In the genomic region with DNA sequence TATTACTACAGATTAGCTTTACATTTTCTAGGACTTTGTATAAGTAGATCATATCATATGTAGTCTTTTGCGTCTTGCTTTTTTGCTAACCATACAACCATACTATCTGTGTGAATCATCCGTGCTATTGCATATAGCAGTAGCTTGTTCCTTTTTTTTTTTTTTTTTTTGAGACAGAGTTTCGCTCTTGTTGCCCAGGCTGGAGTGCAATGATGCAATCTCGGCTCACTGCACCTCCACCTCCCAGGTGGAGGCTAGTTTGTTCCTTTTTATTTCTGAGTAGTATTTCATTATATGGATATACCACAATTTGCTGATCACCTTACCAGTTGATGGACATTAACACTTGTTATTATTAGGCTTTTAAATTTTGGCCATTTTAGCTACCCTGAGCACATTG, we compare ENCODE assay signal across 21 cellular contexts. TPM values are rescaled to one million over a fixed set of nuclear protein-coding genes. Genes with fewer than 3 reads are reported as not detected.
DNase-seq lines count a peak whose midpoint lies in the region; ATAC-seq and TF ChIP-seq lines count a peak whose summit lies in the region.
"Had no signal": no experiment of that assay in that cellular context is flagged by ENCODE, and none has a peak within 500 bp of the region (broad histone marks: within the 10 kb centered on the region; RNA-seq: fewer than 3 reads in every experiment).

No MANE protein-coding gene starts in this region.

- H3K4me3 ChIP-seq in body of pancreas (no peak overlapping the region), lower leg skin (ENCODE audit: low read depth, poor library complexity, severe bottlenecking) (no peak overlapping the region)
- H3K4me3 ChIP-seq: ascending aorta, coronary artery, gastrocnemius medialis, GM23248, right lobe of liver had no signal

- no peaks in the 10 kb centered on the region for H3K36me3 Mint-ChIP-seq in memory B cell

- TF ChIP-seq CTCF in body of pancreas (IDR thresholded peaks at IDR 0.05) (no peak), lower leg skin (IDR thresholded peaks at IDR 0.05) (no peak)

- WGBS in body of pancreas, 2 donors: 75 to 97% methylated on average over 4 of the region's 4 CpGs
- 79 to 90% methylated on average over 4 of the region's 4 CpGs for WGBS in lower leg skin, 2 donors

- no peak for TF ChIP-seq POLR2A in body of pancreas (IDR thresholded peaks at IDR 0.05)
- no peak for TF ChIP-seq POLR2A in lower leg skin (IDR thresholded peaks at IDR 0.05)

- H3K27ac Mint-ChIP-seq in memory B cell: peak overlapping the region; percentile 21
- H3K27ac Mint-ChIP-seq: activated CD4-positive, alpha-beta T cell treated with anti-CD3 and anti-CD28 coated beads for 36 hours had no signal

- H3K9me3 Mint-ChIP-seq in memory B cell: no peaks in the 10 kb centered on the region

- no peaks in the 10 kb centered on the region for H3K27me3 Mint-ChIP-seq in memory B cell
- H3K27me3 Mint-ChIP-seq: activated CD4-positive, alpha-beta T cell treated with anti-CD3 and anti-CD28 coated beads for 36 hours had no signal

- no peaks in the 10 kb centered on the region for H3K9me3 ChIP-seq in body of pancreas
- H3K9me3 ChIP-seq: ascending aorta, gastrocnemius medialis, right lobe of liver had no signal

- intact Hi-C loops in body of pancreas (cut with DNase I) (no loop called here), lower leg skin (cut with DNase I; ENCODE audit: low total_unique reads) (no loop called here)

- no peaks in the 10 kb centered on the region for H3K27me3 ChIP-seq in body of pancreas
- H3K27me3 ChIP-seq: ascending aorta, gastrocnemius medialis, right lobe of liver had no signal

- DNase-seq in SKM-1 (lab: John Stamatoyannopoulos, UW; ENCODE audit: unreplicated experiment) (peak; percentile 32), memory B cell (ENCODE audit: low spot score in 2 of 2) (peak in 1 of 2 donors; percentile 16), DMS79 treated with DMSO at 0.1 percent for 48 hours (lab: John Stamatoyannopoulos, UW) (no peak), body of pancreas (no peak), lower leg skin (ENCODE audit: low spot score in 2 of 2) (no peak)
- DNase-seq: activated CD4-positive, alpha-beta T cell treated with anti-CD3 and anti-CD28 coated beads for 36 hours; activated CD8-positive, alpha-beta memory T cell treated with anti-CD3 and anti-CD28 coated beads, Interleukin-2, amount 50 U/mL, for 4 hours; gastrocnemius medialis; GM23248; left colon; NCI-H187; NCI-H446; NK-92 treated with Interleukin-12 subunit alpha and Interleukin-12 subunit beta, amount 100 ng/mL, for 24 hours; right lobe of liver; SHP77; T1000 had no signal

- H3K4me1 Mint-ChIP-seq in memory B cell: peaks cover 21% of the 10 kb centered on the region
- H3K4me1 Mint-ChIP-seq: activated CD4-positive, alpha-beta T cell treated with anti-CD3 and anti-CD28 coated beads for 36 hours had no signal

- no peaks in the 10 kb centered on the region for H3K4me1 ChIP-seq in body of pancreas
- H3K4me1 ChIP-seq: ascending aorta, right lobe of liver had no signal

- no peaks in the 10 kb centered on the region for H3K36me3 ChIP-seq in body of pancreas (replicated peaks in 1 of 2; ENCODE audit: insufficient read depth in 1 of 2, low read depth in 2 of 2)
- H3K36me3 ChIP-seq: ascending aorta, gastrocnemius medialis, right lobe of liver had no signal

- ATAC-seq in GM18517 (IDR thresholded peaks at IDR 0.05; ENCODE audit: unreplicated experiment) (peak; percentile 35), HG03558 (IDR thresholded peaks at IDR 0.05; ENCODE audit: extremely low read depth, unreplicated experiment) (peak; percentile 33), memory B cell (ENCODE audit: low read depth) (peak; percentile 72), HG03280 (IDR thresholded peaks at IDR 0.05; ENCODE audit: unreplicated experiment) (no peak), body of pancreas (no peak)
- ATAC-seq: activated CD4-positive, alpha-beta T cell treated with anti-CD3 and anti-CD28 coated beads for 36 hours; left colon had no signal

- H3K4me3 Mint-ChIP-seq in memory B cell: no peak overlapping the region
- H3K4me3 Mint-ChIP-seq: activated CD4-positive, alpha-beta T cell treated with anti-CD3 and anti-CD28 coated beads for 36 hours had no signal

- no peak overlapping the region for H3K27ac ChIP-seq in body of pancreas
- H3K27ac ChIP-seq: ascending aorta, coronary artery, gastrocnemius medialis, GM23248, right lobe of liver had no signal

RNA-seq across cellular contexts. Expression of gene TBL1XR1, which starts 54.5 kb away (rescaled TPM):
- total RNA-seq in body of pancreas (10 to 100 TPM; 34.3 to 57.9 TPM), lower leg skin (10 to 100 TPM; 51.6 to 91.1 (median 66.0) TPM)

Comparison
In these comparisons a context has a peak if more than half of its experiments do, and no peak if none do; other contexts are left out.
1. ATAC-seq: peak in GM18517 (single experiment), HG03558 (single experiment) and memory B cell (single experiment); none in HG03280 (single experiment) and body of pancreas (single experiment).